15 cellular contexts compared by ENCODE assay signal in genomic region chr2:239122711-239123110, GRCh38.
"Had no signal": no experiment of that assay in that cellular context is flagged by ENCODE, and none has a peak within 500 bp of the region (broad histone marks: within the 10 kb centered on the region; RNA-seq: fewer than 3 reads in every experiment).

No MANE protein-coding gene starts in this region.

- ATAC-seq: gastroesophageal sphincter; left lobe of liver; naive thymus-derived CD8-positive, alpha-beta T cell; stimulated activated naive CD8-positive, alpha-beta T cell treated with anti-CD3 and anti-CD28 coated beads, Interleukin-15, amount 100 ng/mL, for 72 hours; WTC11 had no signal

- H3K4me1 ChIP-seq: prostate gland had no signal

- H3K9me3 ChIP-seq: gastroesophageal sphincter, ovary, prostate gland, testis, upper lobe of left lung had no signal

- H3K27ac ChIP-seq: ovary, prostate gland had no signal

- H3K27me3 ChIP-seq: gastroesophageal sphincter, ovary, testis, upper lobe of left lung had no signal

- H3K4me3 ChIP-seq: gastroesophageal sphincter, ovary, prostate gland, testis, upper lobe of left lung had no signal

- H3K36me3 ChIP-seq: ovary had no signal

- DNase-seq: activated gamma-delta T cell treated with Interleukin-2 at 50 U/mL for 16 hours; activated T-cell treated with anti-CD3 and anti-CD28 coated beads, Interleukin-2, amount 50 U/mL, for 1 hour; aorta; central memory CD4-positive, alpha-beta T cell; naive thymus-derived CD8-positive, alpha-beta T cell; ovary; stimulated activated CD4-positive, alpha-beta T cell treated with anti-CD3 and anti-CD28 coated beads, Interleukin-1b, Interleukin-23, amount 100 ng/mL, for 48 hours; stimulated activated naive CD8-positive, alpha-beta T cell treated with anti-CD3 and anti-CD28 coated beads, Interleukin-15, amount 100 ng/mL, for 72 hours; T-helper 9 cell; testis; upper lobe of left lung had no signal
